Comparison of ENCODE assay signal across 23 cellular contexts in the genomic region with DNA sequence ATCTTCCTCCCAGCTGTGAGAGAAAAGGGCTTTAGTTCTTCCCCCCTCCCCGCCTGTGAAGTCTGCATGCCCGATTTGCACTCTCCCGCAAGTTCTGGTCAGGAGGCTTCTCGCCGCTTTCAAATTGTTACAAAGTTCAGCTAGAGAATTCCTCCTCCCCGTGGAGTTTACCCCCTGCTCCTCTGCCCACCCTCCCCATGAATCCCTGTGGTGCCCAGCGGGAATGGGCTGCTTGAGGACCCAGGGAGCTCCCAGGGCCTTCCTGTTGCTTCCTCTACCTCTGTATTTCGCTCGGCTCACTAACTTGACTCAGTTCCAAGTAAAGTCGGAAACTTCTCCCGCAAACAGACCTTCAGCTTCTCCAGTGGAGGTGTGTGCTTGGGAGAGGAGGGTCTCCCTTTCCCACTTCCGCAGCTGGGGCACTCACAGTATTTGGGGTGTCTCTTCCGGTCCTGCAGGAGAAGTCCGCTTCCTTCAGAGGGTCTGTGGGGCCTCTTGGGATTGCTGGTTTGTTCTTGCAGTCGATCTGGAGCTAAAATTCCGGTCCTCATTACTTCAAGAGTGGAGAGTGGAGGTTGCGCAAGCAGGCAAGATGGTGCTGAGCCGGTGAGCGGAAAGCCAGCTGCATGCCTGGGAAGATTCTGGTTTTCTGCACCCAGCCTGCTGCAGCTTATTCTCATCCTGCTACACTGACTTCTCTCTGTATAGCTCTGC.
DNase-seq lines count a peak whose midpoint lies in the region; ATAC-seq and TF ChIP-seq lines count a peak whose summit lies in the region.
"Had no signal": no experiment of that assay in that cellular context is flagged by ENCODE, and none has a peak within 500 bp of the region (broad histone marks: within the 10 kb centered on the region; RNA-seq: fewer than 3 reads in every experiment).

No MANE protein-coding gene starts in this region.

- H3K9me3 ChIP-seq in GM23248 (ENCODE audit: low read depth) = no peaks in the 10 kb centered on the region
- H3K9me3 ChIP-seq in RWPE2 (ENCODE audit: severe bottlenecking) = no peaks in the 10 kb centered on the region
- no peaks in the 10 kb centered on the region for H3K9me3 ChIP-seq in mucosa of descending colon
- H3K9me3 ChIP-seq: BE2C, gastroesophageal sphincter had no signal

- H3K27me3 ChIP-seq in GM23248 (replicated peaks; ENCODE audit: insufficient read depth) = no peaks in the 10 kb centered on the region
- no peaks in the 10 kb centered on the region for H3K27me3 ChIP-seq in RWPE2 (ENCODE audit: insufficient read depth, poor library complexity, severe bottlenecking)
- H3K27me3 ChIP-seq: BE2C, gastroesophageal sphincter had no signal

- TF ChIP-seq CTCF in RWPE2 (IDR thresholded peaks at IDR 0.05; ENCODE audit: poor library complexity, severe bottlenecking) (no peak), foreskin fibroblast (IDR thresholded peaks at IDR 0.05; ENCODE audit: low read depth, low read length) (no peak), mucosa of descending colon (IDR thresholded peaks at IDR 0.05) (no peak)

- H4K20me1 ChIP-seq in GM23248 (ENCODE audit: insufficient read depth) = no peaks in the 10 kb centered on the region

- ATAC-seq in RWPE2 (ENCODE audit: low read depth) (no peak), T-cell (replicated peaks in 1 of 4) (no peak), mucosa of descending colon (no peak)
- ATAC-seq: gastroesophageal sphincter; naive thymus-derived CD4-positive, alpha-beta T cell had no signal

- H3K36me3 ChIP-seq in GM23248 (ENCODE audit: low read depth) = no peaks in the 10 kb centered on the region
- no peaks in the 10 kb centered on the region for H3K36me3 ChIP-seq in RWPE2 (ENCODE audit: low read depth)
- no peaks in the 10 kb centered on the region for H3K36me3 ChIP-seq in mucosa of descending colon (ENCODE audit: low read depth)
- H3K36me3 ChIP-seq: BE2C, gastroesophageal sphincter had no signal

- DNase-seq in GM23248 (peak; percentile 72), RWPE2 (ENCODE audit: low spot score) (no peak), foreskin fibroblast (peak; percentile 68 to 86), T-cell (no peak), mucosa of descending colon (no peak), ecto neural progenitor cell (ENCODE audit: low spot score) (no peak)
- DNase-seq: activated CD4-positive, alpha-beta T cell treated with anti-CD3 and anti-CD28 coated beads, Interleukin-2, amount 10 ng/mL, durations not matched to agents 7 days and 5 days; activated CD8-positive, alpha-beta memory T cell treated with anti-CD3 and anti-CD28 coated beads, Interleukin-2, amount 50 U/mL, for 4 hours; activated naive CD8-positive, alpha-beta T cell treated with anti-CD3 and anti-CD28 coated beads, Interleukin-2, amount 10 ng/mL, durations not matched to agents 7 days and 5 days; BE2C; naive thymus-derived CD4-positive, alpha-beta T cell; NCI-H1694 treated with DMSO at 0.1 percent for 48 hours; NCI-H2227 treated with DMSO at 0.1 percent for 48 hours; NCI-H748 treated with DMSO at 0.1 percent for 48 hours; small intestine; stimulated activated CD4-positive, alpha-beta T cell treated with anti-CD3 and anti-CD28 coated beads, Interleukin-2, amount 100 ng/mL, for 48 hours; T-helper 2 cell had no signal

- H3K36me3 Mint-ChIP-seq in T-cell = no peaks in the 10 kb centered on the region
- H3K36me3 Mint-ChIP-seq: activated naive CD8-positive, alpha-beta T cell treated with anti-CD3 and anti-CD28 coated beads, Interleukin-2, amount 10 ng/mL, durations not matched to agents 7 days and 5 days; brain; naive thymus-derived CD4-positive, alpha-beta T cell; type B pancreatic cell had no signal

- H3K27ac ChIP-seq in GM23248 (peak overlapping the region; percentile 39), RWPE2 (ENCODE audit: poor library complexity, severe bottlenecking) (peak overlapping the region; percentile 10), skin epidermis (peak overlapping the region in 17 of 21 experiments; percentile 14 to 88 (median 63))
- H3K27ac ChIP-seq: gastroesophageal sphincter had no signal

- H3K4me1 ChIP-seq in GM23248 (ENCODE audit: insufficient read depth) (peaks cover 26% of the 10 kb centered on the region), RWPE2 (ENCODE audit: insufficient read depth, poor library complexity, severe bottlenecking) (peaks cover 7% of the 10 kb centered on the region), mucosa of descending colon (ENCODE audit: low read depth) (no peaks in the 10 kb centered on the region)
- H3K4me1 ChIP-seq: BE2C, gastroesophageal sphincter had no signal

- peak overlapping the region; percentile 49 for H2AFZ ChIP-seq in GM23248

- intact Hi-C loops in mucosa of descending colon (cut with DNase I, micrococcal nuclease) = no loop called here

- no peaks in the 10 kb centered on the region for H3K27me3 Mint-ChIP-seq in T-cell
- H3K27me3 Mint-ChIP-seq: activated naive CD8-positive, alpha-beta T cell treated with anti-CD3 and anti-CD28 coated beads, Interleukin-2, amount 10 ng/mL, durations not matched to agents 7 days and 5 days; brain; dendritic cell treated with granulocyte-macrophage colony-stimulating factor and Interleukin-4, amounts not matched to agents 40 ng/mL and 50 ng/mL, for 4 days; stimulated activated naive CD8-positive, alpha-beta T cell treated with anti-CD3 and anti-CD28 coated beads, Interleukin-15, Interleukin-2, amounts not matched to agents 100 ng/mL and 50 ng/mL, for 24 hours; type B pancreatic cell had no signal

- H3K9ac ChIP-seq in GM23248 = peak overlapping the region; percentile 45

- peak overlapping the region; percentile 51 for H3K4me3 ChIP-seq in GM23248
- H3K4me3 ChIP-seq in RWPE2 (ENCODE audit: severe bottlenecking) = no peak overlapping the region
- H3K4me3 ChIP-seq in foreskin fibroblast (ENCODE audit: low read depth in 1 of 2, low read length in 2 of 2) = peak overlapping the region; percentile 49 to 52
- peak overlapping the region in 1 of 7 experiments; percentile 3 for H3K4me3 ChIP-seq in skin epidermis
- H3K4me3 ChIP-seq in mucosa of descending colon = no peak overlapping the region
- H3K4me3 ChIP-seq: gastroesophageal sphincter had no signal

- no peaks in the 10 kb centered on the region for H3K9me3 Mint-ChIP-seq in T-cell
- H3K9me3 Mint-ChIP-seq: activated CD4-positive, alpha-beta T cell treated with anti-CD3 and anti-CD28 coated beads, Interleukin-2, amount 10 ng/mL, durations not matched to agents 7 days and 5 days; activated naive CD8-positive, alpha-beta T cell treated with anti-CD3 and anti-CD28 coated beads, Interleukin-2, amount 10 ng/mL, durations not matched to agents 7 days and 5 days; brain; dendritic cell treated with granulocyte-macrophage colony-stimulating factor and Interleukin-4, amounts not matched to agents 40 ng/mL and 50 ng/mL, for 4 days; stimulated activated naive CD8-positive, alpha-beta T cell treated with anti-CD3 and anti-CD28 coated beads, Interleukin-15, Interleukin-2, amounts not matched to agents 100 ng/mL and 50 ng/mL, for 24 hours; type B pancreatic cell had no signal

- peak overlapping the region; percentile 67 for H3K4me2 ChIP-seq in GM23248 (ENCODE audit: unreplicated experiment)

- H3K4me1 Mint-ChIP-seq in T-cell = no peaks in the 10 kb centered on the region
- H3K4me1 Mint-ChIP-seq: activated CD4-positive, alpha-beta T cell treated with anti-CD3 and anti-CD28 coated beads, Interleukin-2, amount 10 ng/mL, durations not matched to agents 7 days and 5 days; activated naive CD8-positive, alpha-beta T cell treated with anti-CD3 and anti-CD28 coated beads, Interleukin-2, amount 10 ng/mL, durations not matched to agents 7 days and 5 days; naive thymus-derived CD4-positive, alpha-beta T cell had no signal

- POLR2A ChIA-PET in T-cell (lab: Charles Lee) = no interaction called here

- no peaks in the 10 kb centered on the region; the same call in 1 of the 2 replicates for H3F3A ChIP-seq in GM23248 (ENCODE audit: insufficient read depth)

- CTCF ChIA-PET in T-cell (lab: Charles Lee) = no interaction called here

- in situ Hi-C loops in GM23248 (cut with MboI) = no loop called here

- 40% methylated on average over 19 of the region's 19 CpGs for WGBS in GM23248 (ENCODE audit: low coverage in 1 of 2, low lambda C conversion rate in 2 of 2, missing lambda C conversion rate in 2 of 2), 2 experiments

- no peak overlapping the region for H3K27ac Mint-ChIP-seq in T-cell
- H3K27ac Mint-ChIP-seq: activated CD4-positive, alpha-beta T cell treated with anti-CD3 and anti-CD28 coated beads, Interleukin-2, amount 10 ng/mL, durations not matched to agents 7 days and 5 days; activated naive CD8-positive, alpha-beta T cell treated with anti-CD3 and anti-CD28 coated beads, Interleukin-2, amount 10 ng/mL, durations not matched to agents 7 days and 5 days; dendritic cell treated with granulocyte-macrophage colony-stimulating factor and Interleukin-4, amounts not matched to agents 40 ng/mL and 50 ng/mL, for 4 days; naive thymus-derived CD4-positive, alpha-beta T cell; stimulated activated naive CD8-positive, alpha-beta T cell treated with anti-CD3 and anti-CD28 coated beads, Interleukin-15, Interleukin-2, amounts not matched to agents 100 ng/mL and 50 ng/mL, for 24 hours; type B pancreatic cell had no signal

- no peaks in the 10 kb centered on the region for H3K9me2 ChIP-seq in GM23248 (ENCODE audit: insufficient read depth)

- H3K4me3 Mint-ChIP-seq in T-cell = no peak overlapping the region
- H3K4me3 Mint-ChIP-seq: activated CD4-positive, alpha-beta T cell treated with anti-CD3 and anti-CD28 coated beads, Interleukin-2, amount 10 ng/mL, durations not matched to agents 7 days and 5 days; activated naive CD8-positive, alpha-beta T cell treated with anti-CD3 and anti-CD28 coated beads, Interleukin-2, amount 10 ng/mL, durations not matched to agents 7 days and 5 days; brain; dendritic cell treated with granulocyte-macrophage colony-stimulating factor and Interleukin-4, amounts not matched to agents 40 ng/mL and 50 ng/mL, for 4 days; naive thymus-derived CD4-positive, alpha-beta T cell; stimulated activated naive CD8-positive, alpha-beta T cell treated with anti-CD3 and anti-CD28 coated beads, Interleukin-15, Interleukin-2, amounts not matched to agents 100 ng/mL and 50 ng/mL, for 24 hours; type B pancreatic cell had no signal

- 0 out of 2 replicates have a peak, but pooled peaks cover 3% of the 10 kb centered on the region for H3K79me2 ChIP-seq in GM23248 (ENCODE audit: insufficient read depth)

Comparison
In these comparisons a context has a peak if more than half of its experiments do, and no peak if none do; other contexts are left out.
1. DNase-seq: peak in GM23248 (single experiment) and foreskin fibroblast (2 of 2); none in RWPE2 (single experiment), T-cell (0 of 34), mucosa of descending colon (0 of 3) and ecto neural progenitor cell (single experiment).
2. H3K27ac ChIP-seq: peak in every context shown above with its lines; median percentile 63 in skin epidermis; 39 in GM23248; 10 in RWPE2.
3. H3K4me3 ChIP-seq: peak in GM23248 (single experiment) and foreskin fibroblast (2 of 2); none in RWPE2 (single experiment) and mucosa of descending colon (single experiment).